1 cellular context compared by ENCODE assay signal in genomic region chr4:121381148-121381462, GRCh38.
TF ChIP-seq lines count a peak whose summit lies in the region.

No MANE protein-coding gene starts in this region.

TF ChIP-seq in HEK293, 187 proteins besides CTCF, POLR2A, EP300 and RAD21 (continued from another document):
- TF ChIP-seq ZNF518A (tag by site-specific recombination; conservative IDR thresholded peaks at IDR 0.05; ENCODE audit: low read depth) (0 out of 2 replicates have a peak, but pooled peaks have one; percentile 5), SP3 (tag by site-specific recombination; IDR thresholded peaks at IDR 0.05) (0 out of 2 replicates have a peak, but pooled peaks have one; percentile 7), ZNF248 (tag by site-specific recombination; IDR thresholded peaks at IDR 0.05) (no peak), ZNF768 (tag by site-specific recombination; IDR thresholded peaks at IDR 0.05) (no peak)
- TF ChIP-seq, protein P1, sequence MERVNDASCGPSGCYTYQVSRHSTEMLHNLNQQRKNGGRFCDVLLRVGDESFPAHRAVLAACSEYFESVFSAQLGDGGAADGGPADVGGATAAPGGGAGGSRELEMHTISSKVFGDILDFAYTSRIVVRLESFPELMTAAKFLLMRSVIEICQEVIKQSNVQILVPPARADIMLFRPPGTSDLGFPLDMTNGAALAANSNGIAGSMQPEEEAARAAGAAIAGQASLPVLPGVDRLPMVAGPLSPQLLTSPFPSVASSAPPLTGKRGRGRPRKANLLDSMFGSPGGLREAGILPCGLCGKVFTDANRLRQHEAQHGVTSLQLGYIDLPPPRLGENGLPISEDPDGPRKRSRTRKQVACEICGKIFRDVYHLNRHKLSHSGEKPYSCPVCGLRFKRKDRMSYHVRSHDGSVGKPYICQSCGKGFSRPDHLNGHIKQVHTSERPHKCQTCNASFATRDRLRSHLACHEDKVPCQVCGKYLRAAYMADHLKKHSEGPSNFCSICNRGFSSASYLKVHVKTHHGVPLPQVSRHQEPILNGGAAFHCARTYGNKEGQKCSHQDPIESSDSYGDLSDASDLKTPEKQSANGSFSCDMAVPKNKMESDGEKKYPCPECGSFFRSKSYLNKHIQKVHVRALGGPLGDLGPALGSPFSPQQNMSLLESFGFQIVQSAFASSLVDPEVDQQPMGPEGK (tag by site-specific recombination; IDR thresholded peaks at IDR 0.05) = 0 out of 2 replicates have a peak, but pooled peaks have one; percentile 6
